In genomic region chr7:121011401-121011800, GRCh38 we compare ENCODE assay signal across 21 cellular contexts. TPM values are rescaled to one million over a fixed set of nuclear protein-coding genes. Genes with fewer than 3 reads are reported as not detected.
DNase-seq lines count a peak whose midpoint lies in the region; ATAC-seq, FAIRE-seq and TF ChIP-seq lines count a peak whose summit lies in the region.
"Had no signal": no experiment of that assay in that cellular context is flagged by ENCODE, and none has a peak within 500 bp of the region (broad histone marks: within the 10 kb centered on the region; RNA-seq: fewer than 3 reads in every experiment).

No MANE protein-coding gene starts in this region.

- in situ Hi-C loops in K562 (cut with MboI) = no loop called here

- H3K4me3 ChIP-seq in K562 = no peak overlapping the region
- no peak overlapping the region for H3K4me3 ChIP-seq in mesenchymal stem cell (ENCODE audit: insufficient read depth in 1 of 2, low read depth in 1 of 2, low read length in 2 of 2)
- H3K4me3 ChIP-seq: A549, GM12878, GM23338 had no signal

- CTCF ChIA-PET in K562 (lab: Yijun Ruan, JAX; ENCODE audit: low intra/inter-chr PET ratio) = interaction anchor here (0.6 kb wide), 1 partner anchor 97 kb away, joined by 4 read pairs; no protein-coding TSS in a partner anchor
- CTCF ChIA-PET in CD4-positive, alpha-beta T cell (lab: Charles Lee) = interaction anchor here (1.0 kb wide), 1 partner anchor 70 kb away, joined by 3 read pairs; no protein-coding TSS in a partner anchor

- no peaks in the 10 kb centered on the region for H3K4me1 Mint-ChIP-seq in CD4-positive, alpha-beta T cell (ENCODE audit: low read depth)

- no peak for TF ChIP-seq POLR2A in K562 (conservative IDR thresholded peaks at IDR 0.05)

- no peak for FAIRE-seq in K562 (lab: Jason Lieb, UNC)
- FAIRE-seq: A549, GM12878, GM18507 had no signal

- H3K27me3 Mint-ChIP-seq in CD4-positive, alpha-beta T cell = peaks cover 20% of the 10 kb centered on the region

- no peak overlapping the region for H3K18ac ChIP-seq in mesenchymal stem cell (ENCODE audit: low read depth in 1 of 2, low read length in 2 of 2)

- no peak overlapping the region for H3K4me2 ChIP-seq in K562 (ENCODE audit: insufficient read depth, low read length)
- H3K4me2 ChIP-seq in mesenchymal stem cell (ENCODE audit: low read length, poor library complexity, severe bottlenecking) = no peak overlapping the region
- H3K4me2 ChIP-seq: A549, GM23338 had no signal

- H3K23ac ChIP-seq in mesenchymal stem cell (ENCODE audit: low read length in 2 of 2) = no peak overlapping the region

- H3K27me3 ChIP-seq in K562 (ENCODE audit: control insufficient read depth in 2 of 2, insufficient read depth in 2 of 2, low read length in 2 of 2) (no peaks in the 10 kb centered on the region), mesenchymal stem cell (ENCODE audit: control insufficient read depth in 1 of 2, insufficient read depth in 1 of 2, low read length in 2 of 2) (no peaks in the 10 kb centered on the region)
- peaks cover 5% of the 10 kb centered on the region for H3K27me3 ChIP-seq in CD4-positive, alpha-beta T cell (ENCODE audit: control insufficient read depth, insufficient read depth, low read length)

- TF ChIP-seq RAD21 in K562 (CRISPR knock-in tag; conservative IDR thresholded peaks at IDR 0.05 in 1 of 2, IDR thresholded peaks at IDR 0.05 in 1 of 2) = no peak

- H2BK5ac ChIP-seq in mesenchymal stem cell (ENCODE audit: low read depth, low read length, poor library complexity, severe bottlenecking) = no peak overlapping the region

- H3K36me3 Mint-ChIP-seq in CD4-positive, alpha-beta T cell (ENCODE audit: low read depth) = no peaks in the 10 kb centered on the region
- H3K36me3 Mint-ChIP-seq: CD8-positive, alpha-beta T cell had no signal

- peaks cover 5 to 37% of the 10 kb centered on the region in 2 experiments for H3K4me1 ChIP-seq in K562 (replicated peaks in 1 of 2; ENCODE audit: control insufficient read depth in 2 of 2, insufficient read depth in 2 of 2, low read length in 2 of 2)
- no peaks in the 10 kb centered on the region for H3K4me1 ChIP-seq in mesenchymal stem cell (ENCODE audit: control insufficient read depth, insufficient read depth, low read depth, low read length)
- H3K4me1 ChIP-seq: A549, Caco-2 had no signal

- H2AFZ ChIP-seq in K562 (ENCODE audit: low read depth, low read length) (no peak overlapping the region), mesenchymal stem cell (ENCODE audit: low read depth, low read length) (no peak overlapping the region)
- H2AFZ ChIP-seq: GM23338 had no signal

- TF ChIP-seq EP300 in K562 (IDR thresholded peaks at IDR 0.05; ENCODE audit: low read length) = no peak

- POLR2A ChIA-PET in K562 (lab: Yijun Ruan, JAX) = interaction anchor here (0.7 to 3.6 kb wide), 6 partner anchors 11 to 67 kb away, joined by 3 to 17 read pairs (median 8); partner anchors contain the start of gene CPED1
- POLR2A ChIA-PET in CD4-positive, alpha-beta T cell (lab: Charles Lee) = interaction anchor here (0.7 kb wide), 1 partner anchor 23 kb away, joined by 4 read pairs; the partner anchor contains the start of gene CPED1

- no peak overlapping the region for H4K8ac ChIP-seq in mesenchymal stem cell (ENCODE audit: low read length)

- no peak overlapping the region for H2AK5ac ChIP-seq in mesenchymal stem cell (ENCODE audit: low read length, severe bottlenecking)

- H2BK120ac ChIP-seq in mesenchymal stem cell (ENCODE audit: low read depth, low read length) = no peak overlapping the region

- intact Hi-C loops in K562 (cut with micrococcal nuclease) = no loop called here
- intact Hi-C loops in CD4-positive, alpha-beta T cell (cut with DNase I, micrococcal nuclease) = no loop called here

- no peaks in the 10 kb centered on the region for H3K9me1 ChIP-seq in K562 (ENCODE audit: control insufficient read depth, insufficient read depth, low read length)

- H3K9ac ChIP-seq in K562 (ENCODE audit: insufficient read depth in 1 of 2, low read depth in 2 of 2, low read length in 2 of 2) (no peak overlapping the region), mesenchymal stem cell (ENCODE audit: low read length) (peak overlapping the region; percentile 9)

- H4K20me1 ChIP-seq in K562 (replicated peaks; ENCODE audit: control insufficient read depth, insufficient read depth, low read length) = peaks cover 5% of the 10 kb centered on the region; the same call in 1 of the 2 replicates

- H3K27ac Mint-ChIP-seq in CD4-positive, alpha-beta T cell = no peak overlapping the region
- H3K27ac Mint-ChIP-seq: CD8-positive, alpha-beta T cell; GM23338; H9 had no signal

- H3K4ac ChIP-seq in mesenchymal stem cell (ENCODE audit: low read depth in 1 of 2, low read length in 2 of 2) = no peak overlapping the region

- H4K91ac ChIP-seq in mesenchymal stem cell (ENCODE audit: low read length) = no peak overlapping the region

- H2BK15ac ChIP-seq in mesenchymal stem cell (ENCODE audit: low read depth, poor library complexity, severe bottlenecking) = no peak overlapping the region

- no peak overlapping the region for H3K4me3 Mint-ChIP-seq in CD4-positive, alpha-beta T cell
- H3K4me3 Mint-ChIP-seq: CD8-positive, alpha-beta T cell; GM23338; H9 had no signal

- no peak overlapping the region for H3K14ac ChIP-seq in mesenchymal stem cell (ENCODE audit: low read length in 2 of 2)

- H3K79me2 ChIP-seq in K562 (ENCODE audit: control insufficient read depth, insufficient read depth, low read length) = peaks cover 97% of the 10 kb centered on the region

- no peak overlapping the region for H3K27ac ChIP-seq in K562 (ENCODE audit: extremely low read depth, low read depth, low read length)
- H3K27ac ChIP-seq in mesenchymal stem cell (ENCODE audit: low read length, poor library complexity, severe bottlenecking) = no peak overlapping the region
- no peak overlapping the region for H3K27ac ChIP-seq in CD4-positive, alpha-beta T cell (ENCODE audit: low read depth, low read length)
- H3K27ac ChIP-seq: A549 had no signal

- no peak for TF ChIP-seq CTCF in K562 (IDR thresholded peaks at IDR 0.05 in 2 of 3, conservative IDR thresholded peaks at IDR 0.05 in 1 of 3; ENCODE audit: insufficient read depth in 2 of 3, low read depth in 1 of 3, low read length in 3 of 3)
- TF ChIP-seq CTCF in CD4-positive, alpha-beta T cell (IDR thresholded peaks at IDR 0.05) = no peak

- H2BK12ac ChIP-seq in mesenchymal stem cell (ENCODE audit: low read length in 2 of 2) = no peak overlapping the region

- peaks cover 90% of the 10 kb centered on the region for H3K36me3 ChIP-seq in K562 (ENCODE audit: control insufficient read depth, insufficient read depth, low read length)
- no peaks in the 10 kb centered on the region for H3K36me3 ChIP-seq in mesenchymal stem cell (ENCODE audit: control insufficient read depth in 1 of 2, insufficient read depth in 2 of 2, low read depth in 1 of 2, low read length in 2 of 2)

- 90% methylated on average over 1 of the region's 1 CpG for WGBS in K562 (ENCODE audit: insufficient coverage, low coverage, missing lambda C conversion rate)
- WGBS in mesenchymal stem cell = no CpG with 5 or more reads among the region's 1 CpG

- DNase-seq in EH (ENCODE audit: low read depth) (peak; percentile 22), K562 (ENCODE audit: extremely low read depth in 1 of 4, low spot score in 3 of 4) (no peak), mesenchymal stem cell (no peak), NCI-H446 (lab: John Stamatoyannopoulos, UW) (no peak), middle frontal gyrus (ENCODE audit: extremely low spot score, low spot score) (no peak)
- DNase-seq in CD4-positive, alpha-beta T cell = no peak
- DNase-seq: 8988T; ACHN; C1 segment of cervical spinal cord; Caco-2; CD8-positive, alpha-beta T cell; DMS153; DND-41; EL; GDM1; H9 had no signal

- H3K9me3 ChIP-seq in K562 (replicated peaks; ENCODE audit: control insufficient read depth, insufficient read depth, low read depth, low read length) = no peaks in the 10 kb centered on the region
- H3K9me3 ChIP-seq in mesenchymal stem cell (ENCODE audit: control insufficient read depth, low read length) = no peaks in the 10 kb centered on the region
- no peaks in the 10 kb centered on the region for H3K9me3 ChIP-seq in CD4-positive, alpha-beta T cell (ENCODE audit: control insufficient read depth, low read length)
- H3K9me3 ChIP-seq: A549, Caco-2 had no signal

- H3K79me1 ChIP-seq in mesenchymal stem cell (replicated peaks; ENCODE audit: low read length, poor library complexity, severe bottlenecking) = peaks cover 2% of the 10 kb centered on the region

- no TSS peak for BruUV-seq in K562 (replicated peaks; lab: Mats Ljungman, UMichigan)

- no peak for ATAC-seq in K562
- ATAC-seq in CD4-positive, alpha-beta T cell (ENCODE audit: poor library complexity) = no peak
- ATAC-seq: A549; CD8-positive, alpha-beta T cell; GM12878; GM23338; HCT116 had no signal

- no peaks in the 10 kb centered on the region for H3K9me3 Mint-ChIP-seq in CD4-positive, alpha-beta T cell
- H3K9me3 Mint-ChIP-seq: CD8-positive, alpha-beta T cell; GM23338; H9 had no signal

TF ChIP-seq in K562, 482 proteins besides CTCF, POLR2A, EP300 and RAD21 (continues in another document):
- no peak for TF ChIP-seq EP400 (IDR thresholded peaks at IDR 0.05)

RNA-seq across cellular contexts. Expression of gene CPED1, which starts 22.9 kb away (rescaled TPM):
- total RNA-seq in K562 (2011; cell fraction: chromatin; rRNA removed; ENCODE audit: low replicate concordance) = 894 and 1,629 TPM in 2 replicates
- total RNA-seq in K562 (2011; cell fraction: nucleolus; rRNA removed) = 336 and 368 TPM in 2 replicates
- 603 and 625 TPM in 2 replicates for total RNA-seq in K562 (2011; cell fraction: nucleoplasm; rRNA removed)
- 228 and 247 TPM in 2 replicates for total RNA-seq in K562 (2014; rRNA removed)
- total RNA-seq in K562 (2014; rRNA removed; fragmentation: Illumina TruSeq; extraction: Trizol) = 393 and 413 TPM in 2 replicates
- 254 and 267 TPM in 2 replicates for total RNA-seq in K562 (2015; rRNA removed; fragmentation: Illumina TruSeq; extraction: Trizol)
- 290 and 301 TPM in 2 replicates for total RNA-seq in K562 (2021)
- 205 and 316 TPM in 2 replicates for polyA plus RNA-seq in K562 (2011; rRNA removed)
- 91.5 and 147 TPM in 2 replicates for polyA plus RNA-seq in K562 (2011; cell fraction: cytosol; rRNA removed)
- polyA plus RNA-seq in K562 (2011; cell fraction: nucleus; rRNA removed) = 211 and 239 TPM in 2 replicates
- polyA plus RNA-seq in K562 (2012) = 152 and 202 TPM in 2 replicates
- 288 and 329 TPM in 2 replicates for polyA plus RNA-seq in K562 (2014; fragmentation: Illumina TruSeq; extraction: Trizol)
- 100 to 1,000 TPM; 221 to 292 TPM for polyA plus RNA-seq in K562 (2014; fragmentation: Nextera tagmentation; extraction: Ambion mirVana)
- polyA plus RNA-seq in K562 (2014; rRNA removed) = 195 and 210 TPM in 2 replicates
- 717 and 810 TPM in 2 replicates for polyA minus RNA-seq in K562 (2011; rRNA and poly(A)+ RNA removed)
- polyA minus RNA-seq in K562 (2011; cell fraction: cytosol; rRNA and poly(A)+ RNA removed) = 96.8 and 138 TPM in 2 replicates
- polyA minus RNA-seq in K562 (2011; cell fraction: nucleus; rRNA and poly(A)+ RNA removed) = 704 and 866 TPM in 2 replicates
- 39.3 TPM for polyA plus RNA-seq in mesenchymal stem cell (2013, experiment 1 of 2)
- 41.4 TPM for polyA plus RNA-seq in mesenchymal stem cell (2013, experiment 2 of 2)
- total RNA-seq in CD4-positive, alpha-beta T cell = under 1 TPM; 0.08 to 0.19 TPM
- total RNA-seq: CD8-positive, alpha-beta T cell had no signal

Comparison
In these comparisons a context has a peak if more than half of its experiments do, and no peak if none do; other contexts are left out.
1. RNA of gene CPED1, which starts 22.9 kb away (total RNA-seq): 228 to 1,629 TPM in K562; 0.08 to 0.19 TPM in CD4-positive, alpha-beta T cell; every median in the first group is over 100 times any median in the second.